ENCODE assay signal across 8 cellular contexts in the genomic region with DNA sequence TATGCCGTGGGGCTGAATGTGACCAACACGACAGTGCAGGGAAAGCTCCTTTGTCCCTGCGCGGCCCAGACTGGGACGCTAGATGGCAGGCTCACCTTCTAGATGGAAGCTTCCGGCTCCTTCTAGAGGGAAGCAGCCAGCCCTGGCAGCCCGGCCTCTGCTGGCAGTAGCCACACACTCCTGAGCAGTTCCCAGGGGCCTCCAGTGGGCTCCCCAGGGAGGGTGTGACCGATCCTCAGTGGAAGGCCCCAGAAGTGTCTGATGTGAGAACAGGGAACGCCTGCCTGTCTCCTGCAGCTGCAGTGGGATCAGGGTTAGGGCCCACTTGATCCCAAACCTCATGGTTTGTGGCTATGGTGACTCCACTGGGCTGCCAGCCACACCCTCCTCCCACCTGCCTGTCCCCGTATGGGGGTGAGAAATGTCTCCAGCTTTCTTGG. TPM values are rescaled to one million over a fixed set of nuclear protein-coding genes. Genes with fewer than 3 reads are reported as not detected.
DNase-seq lines count a peak whose midpoint lies in the region; ATAC-seq and TF ChIP-seq lines count a peak whose summit lies in the region.

No MANE protein-coding gene starts in this region.

- H3K4me1 ChIP-seq in Caco-2 (no peaks in the 10 kb centered on the region), mesenchymal stem cell (ENCODE audit: control insufficient read depth, insufficient read depth, low read depth, low read length) (peaks cover 4% of the 10 kb centered on the region)

- peak; percentile 95 for ATAC-seq in GM21360 (IDR thresholded peaks at IDR 0.05; ENCODE audit: unreplicated experiment)

- no peak overlapping the region for H3K14ac ChIP-seq in mesenchymal stem cell (ENCODE audit: low read length in 2 of 2)

- no peak overlapping the region for H3K23ac ChIP-seq in mesenchymal stem cell (ENCODE audit: low read length in 2 of 2)

- TF ChIP-seq CTCF in Caco-2 (IDR thresholded peaks at IDR 0.05; ENCODE audit: insufficient read depth in 1 of 2, low read depth in 1 of 2, low read length in 1 of 2, severe bottlenecking in 1 of 2, unreplicated experiment in 1 of 2) (peak; percentile 95 to 98), HL-60 (IDR thresholded peaks at IDR 0.05; ENCODE audit: insufficient read depth, low read length) (peak; percentile 95)

- peak overlapping the region; percentile 83 for H3K4me2 ChIP-seq in mesenchymal stem cell (ENCODE audit: low read length, poor library complexity, severe bottlenecking)

- peak overlapping the region; percentile 59 for H4K8ac ChIP-seq in mesenchymal stem cell (ENCODE audit: low read length)

- peak overlapping the region; percentile 50 for H3K9ac ChIP-seq in mesenchymal stem cell (ENCODE audit: low read length)

- no peaks in the 10 kb centered on the region for H3K36me3 ChIP-seq in Caco-2 (ENCODE audit: control insufficient read depth, insufficient read depth, low read length)
- H3K36me3 ChIP-seq in mesenchymal stem cell (ENCODE audit: control insufficient read depth in 1 of 2, insufficient read depth in 2 of 2, low read depth in 1 of 2, low read length in 2 of 2) = no peaks in the 10 kb centered on the region

- no peak overlapping the region for H3K4ac ChIP-seq in mesenchymal stem cell (ENCODE audit: low read depth in 1 of 2, low read length in 2 of 2)

- 0 out of 2 replicates have a peak, but pooled peaks cover 3% of the 10 kb centered on the region for H3K9me3 ChIP-seq in Caco-2
- no peaks in the 10 kb centered on the region for H3K9me3 ChIP-seq in mesenchymal stem cell (ENCODE audit: control insufficient read depth, low read length)

- BruUV-seq in Caco-2 (replicated peaks; lab: Mats Ljungman, UMichigan) = no TSS peak

- H3K36me3 Mint-ChIP-seq in Caco-2 (ENCODE audit: insufficient read depth, unreplicated experiment) = no peaks in the 10 kb centered on the region
- no peaks in the 10 kb centered on the region for H3K36me3 Mint-ChIP-seq in activated CD4-positive, alpha-beta memory T cell treated with anti-CD3 and anti-CD28 coated beads for 36 hours

- peak overlapping the region in 1 of 2 experiments; percentile 85 for H3K18ac ChIP-seq in mesenchymal stem cell (ENCODE audit: low read depth in 1 of 2, low read length in 2 of 2)

- H2BK12ac ChIP-seq in mesenchymal stem cell (ENCODE audit: low read length in 2 of 2) = peak overlapping the region; percentile 42 to 49

- H3K4me3 Mint-ChIP-seq in Caco-2 (ENCODE audit: unreplicated experiment) = no peak overlapping the region
- H3K4me3 Mint-ChIP-seq in activated CD4-positive, alpha-beta memory T cell treated with anti-CD3 and anti-CD28 coated beads for 36 hours = no peak overlapping the region

- H3K4me1 Mint-ChIP-seq in Caco-2 (ENCODE audit: low read depth, unreplicated experiment) = no peaks in the 10 kb centered on the region
- H3K4me1 Mint-ChIP-seq in activated CD4-positive, alpha-beta memory T cell treated with anti-CD3 and anti-CD28 coated beads for 36 hours (ENCODE audit: low read depth) = no peaks in the 10 kb centered on the region

- H3K4me3 ChIP-seq in Caco-2 (ENCODE audit: low read depth, low read length) (no peak overlapping the region), HL-60 (replicated peaks; ENCODE audit: insufficient read depth, low read length) (no peak overlapping the region), mesenchymal stem cell (ENCODE audit: insufficient read depth in 1 of 2, low read depth in 1 of 2, low read length in 2 of 2) (no peak overlapping the region)

- POLR2A ChIA-PET in Caco-2 (lab: Charles Lee) = interaction anchor here (0.5 kb wide), 1 partner anchor 36 kb away, joined by 5 read pairs; no protein-coding TSS in a partner anchor
- POLR2A ChIA-PET in activated CD4-positive, alpha-beta memory T cell treated with anti-CD3 and anti-CD28 coated beads for 36 hours (lab: Charles Lee) = interaction anchor here (0.6 to 1.7 kb wide), 2 partner anchors 49 to 437 kb away, joined by 3 to 5 read pairs; no protein-coding TSS in a partner anchor

- H3K27me3 ChIP-seq in Caco-2 (replicated peaks; ENCODE audit: control insufficient read depth, insufficient read depth, low read length) (no peaks in the 10 kb centered on the region), HL-60 (ENCODE audit: insufficient read depth, poor library complexity, severe bottlenecking) (no peaks in the 10 kb centered on the region), mesenchymal stem cell (ENCODE audit: control insufficient read depth in 1 of 2, insufficient read depth in 1 of 2, low read length in 2 of 2) (peaks cover 0 to 38% of the 10 kb centered on the region in 2 experiments)

- no peaks in the 10 kb centered on the region for H3K79me1 ChIP-seq in mesenchymal stem cell (replicated peaks; ENCODE audit: low read length, poor library complexity, severe bottlenecking)

- H2BK5ac ChIP-seq in mesenchymal stem cell (ENCODE audit: low read depth, low read length, poor library complexity, severe bottlenecking) = no peak overlapping the region

- H3K27ac ChIP-seq in HL-60 (replicated peaks) (no peak overlapping the region), mesenchymal stem cell (ENCODE audit: low read length, poor library complexity, severe bottlenecking) (no peak overlapping the region)

- H2BK120ac ChIP-seq in mesenchymal stem cell (ENCODE audit: low read depth, low read length) = no peak overlapping the region

- no peak overlapping the region for H3K27ac Mint-ChIP-seq in Caco-2 (ENCODE audit: unreplicated experiment)
- H3K27ac Mint-ChIP-seq in activated CD4-positive, alpha-beta memory T cell treated with anti-CD3 and anti-CD28 coated beads for 36 hours = no peak overlapping the region

- H2BK15ac ChIP-seq in mesenchymal stem cell (ENCODE audit: low read depth, poor library complexity, severe bottlenecking) = no peak overlapping the region

- H3K9me3 Mint-ChIP-seq in Caco-2 (ENCODE audit: unreplicated experiment) = no peaks in the 10 kb centered on the region
- H3K9me3 Mint-ChIP-seq in activated CD4-positive, alpha-beta memory T cell treated with anti-CD3 and anti-CD28 coated beads for 36 hours = no peaks in the 10 kb centered on the region

- H2AFZ ChIP-seq in mesenchymal stem cell (ENCODE audit: low read depth, low read length) = no peak overlapping the region

- H3K27me3 Mint-ChIP-seq in Caco-2 (ENCODE audit: insufficient read depth, unreplicated experiment) = no peaks in the 10 kb centered on the region
- no peaks in the 10 kb centered on the region for H3K27me3 Mint-ChIP-seq in activated CD4-positive, alpha-beta memory T cell treated with anti-CD3 and anti-CD28 coated beads for 36 hours

- WGBS in mesenchymal stem cell = 8% methylated on average over 10 of the region's 10 CpGs

- DNase-seq in Caco-2 (peak; percentile 91), HL-60 (ENCODE audit: low read depth in 1 of 2, low spot score in 1 of 2) (peak; percentile 41 to 86), NCI-H82 treated with DMSO at 0.1 percent for 48 hours (lab: John Stamatoyannopoulos, UW; ENCODE audit: unreplicated experiment) (peak; percentile 53), ecto neural progenitor cell (ENCODE audit: low spot score) (peak; percentile 89), mesenchymal stem cell (peak; percentile 84)
- DNase-seq in activated CD4-positive, alpha-beta memory T cell treated with anti-CD3 and anti-CD28 coated beads for 36 hours = peak; percentile 90
- DNase-seq in stimulated activated CD8-positive, alpha-beta memory T cell treated with anti-CD3 and anti-CD28 coated beads, Interleukin-15, amount 100 ng/mL, for 48 hours (ENCODE audit: low read depth in 2 of 2) = peak; percentile 63 to 70

- H4K91ac ChIP-seq in mesenchymal stem cell (ENCODE audit: low read length) = no peak overlapping the region

- CTCF ChIA-PET in Caco-2 (lab: Charles Lee) = interaction anchor here (0.6 to 1.5 kb wide), 20 partner anchors 9 to 911 kb away, joined by 3 to 31 read pairs (median 6); a partner anchor contains a TSS
- CTCF ChIA-PET in activated CD4-positive, alpha-beta memory T cell treated with anti-CD3 and anti-CD28 coated beads for 36 hours (lab: Charles Lee) = interaction anchor here (0.5 to 3.1 kb wide), 42 partner anchors 9 to 1791 kb away, joined by 3 to 28 read pairs (median 4); a partner anchor contains a TSS

- H2AK5ac ChIP-seq in mesenchymal stem cell (ENCODE audit: low read length, severe bottlenecking) = no peak overlapping the region

- intact Hi-C loops in Caco-2 (cut with micrococcal nuclease; ENCODE audit: unreplicated experiment) = loop anchor here (1.0 to 5.0 kb wide), 9 partner anchors 42 to 913 kb away; a partner anchor contains a TSS
- intact Hi-C loops in activated CD4-positive, alpha-beta memory T cell treated with anti-CD3 and anti-CD28 coated beads for 36 hours (cut with micrococcal nuclease) = loop anchor here (1.0 to 5.0 kb wide), 8 partner anchors 43 to 928 kb away; no protein-coding TSS in a partner anchor

RNA-seq across cellular contexts. Expression of a gene that starts 48.5 kb away (rescaled TPM):
- total RNA-seq in Caco-2 (2022) = 242 and 244 TPM in 2 replicates
- total RNA-seq in activated CD4-positive, alpha-beta memory T cell treated with anti-CD3 and anti-CD28 coated beads for 36 hours = 100 to 1,000 TPM; 141 to 144 TPM
- 42.6 TPM for polyA plus RNA-seq in mesenchymal stem cell (2013, experiment 1 of 2)
- 43.6 TPM for polyA plus RNA-seq in mesenchymal stem cell (2013, experiment 2 of 2)
